8 cellular contexts compared by ENCODE assay signal in genomic region chr2:160408205-160408561, GRCh38.
A peak's percentile ranks its signal among the peaks of the same experiment; 100 is the strongest.
DNase-seq lines count a peak whose midpoint lies in the region; ATAC-seq, FAIRE-seq and TF ChIP-seq lines count a peak whose summit lies in the region.

No MANE protein-coding gene starts in this region.

- TF ChIP-seq POLR2A in uterus (IDR thresholded peaks at IDR 0.05): no peak

- H3K9me3 ChIP-seq in heart right ventricle (no peaks in the 10 kb centered on the region), mucosa of stomach (ENCODE audit: control insufficient read depth, low read length) (no peaks in the 10 kb centered on the region), uterus (no peaks in the 10 kb centered on the region)

- WGBS in heart right ventricle, 2 donors: 16 to 17% methylated on average over 16 to 18 of the region's 18 CpGs

- peak overlapping the region; percentile 28 to 97 (median 90) for H3K4me3 ChIP-seq in heart right ventricle
- peak overlapping the region; percentile 78 for H3K4me3 ChIP-seq in bronchial epithelial cell (ENCODE audit: low read depth, low read length)
- peak overlapping the region; percentile 5 for H3K4me3 ChIP-seq in mucosa of stomach (ENCODE audit: low read length)
- H3K4me3 ChIP-seq in uterus: peak overlapping the region; percentile 38 to 98

- no peak for DNase-seq in heart right ventricle
- DNase-seq in left ventricle myocardium superior: no peak
- DNase-seq in bronchial epithelial cell (ENCODE audit: low read depth): no peak
- no peak for DNase-seq in uterus
- no peak for DNase-seq in Kasumi-1 (lab: John Stamatoyannopoulos, UW)
- DNase-seq in activated effector memory CD4-positive, alpha-beta T cell treated with anti-CD3 and anti-CD28 coated beads, Interleukin-2, amount 50 U/mL, for 16 hours: no peak
- DNase-seq in GM13976 (ENCODE audit: low spot score): no peak

- intact Hi-C loops in heart right ventricle (cut with DNase I) (loop anchor here in 7 of 10 donors (5.0 to 10.0 kb wide), 9 partner anchors 36 to 567 kb away; partner anchors contain the start of gene RBMS1 (in 2 of the 7)), left ventricle myocardium superior (cut with micrococcal nuclease) (no loop called here), uterus (cut with DNase I; ENCODE audit: low total_unique reads) (no loop called here)

- peaks cover 0 to 7% (median 0%) of the 10 kb centered on the region in 9 donors for H3K36me3 ChIP-seq in heart right ventricle
- H3K36me3 ChIP-seq in bronchial epithelial cell (ENCODE audit: control insufficient read depth, insufficient read depth, low read length): no peaks in the 10 kb centered on the region
- no peaks in the 10 kb centered on the region for H3K36me3 ChIP-seq in mucosa of stomach (ENCODE audit: control insufficient read depth, insufficient read depth, low read length)
- no peaks in the 10 kb centered on the region for H3K36me3 ChIP-seq in uterus

- in situ Hi-C loops in GM13976 (cut with MboI; ENCODE audit: low sequenced_read_pairs, unreplicated experiment): no loop called here

- ATAC-seq in heart right ventricle (no peak), left ventricle myocardium superior (no peak)

- no peak for TF ChIP-seq CTCF in heart right ventricle (IDR thresholded peaks at IDR 0.05)
- no peak for TF ChIP-seq CTCF in bronchial epithelial cell (IDR thresholded peaks at IDR 0.05; ENCODE audit: insufficient read depth, low read length, severe bottlenecking)
- TF ChIP-seq CTCF in uterus (IDR thresholded peaks at IDR 0.05): no peak
- TF ChIP-seq CTCF in GM13976 (IDR thresholded peaks at IDR 0.05; ENCODE audit: borderline replicate concordance, control extremely low read depth, extremely low read depth, insufficient read depth, missing control alignments): no peak

- H3K27me3 ChIP-seq in heart right ventricle (no peaks in the 10 kb centered on the region), bronchial epithelial cell (ENCODE audit: control insufficient read depth, insufficient read depth, low read length) (no peaks in the 10 kb centered on the region), mucosa of stomach (ENCODE audit: control insufficient read depth, insufficient read depth, low read length) (no peaks in the 10 kb centered on the region), uterus (no peaks in the 10 kb centered on the region)

- no peak for FAIRE-seq in bronchial epithelial cell (lab: Jason Lieb, UNC)

- peak overlapping the region; percentile 71 to 100 (median 95) for H3K27ac ChIP-seq in heart right ventricle
- H3K27ac ChIP-seq in uterus: peak overlapping the region; percentile 98 to 99

- H3K4me1 ChIP-seq in heart right ventricle (peaks cover 6 to 78% (median 71%) of the 10 kb centered on the region in 9 donors), mucosa of stomach (ENCODE audit: control insufficient read depth, insufficient read depth, low read length) (peaks cover 21% of the 10 kb centered on the region), uterus (peaks cover 6 to 20% of the 10 kb centered on the region in 2 donors)

- H3K9ac ChIP-seq in mucosa of stomach (ENCODE audit: low read length): no peak overlapping the region

Comparison
In these comparisons a context has a peak if more than half of its experiments do, and no peak if none do; other contexts are left out.
1. intact Hi-C loops: an anchor here in heart right ventricle (5.0 to 10.0 kb wide); none called in left ventricle myocardium superior and uterus.
2. H3K4me3 ChIP-seq: peak in every context shown above with its lines; median percentile 90 in heart right ventricle; 78 in bronchial epithelial cell; 68 in uterus; 5 in mucosa of stomach.